In the genomic region with DNA sequence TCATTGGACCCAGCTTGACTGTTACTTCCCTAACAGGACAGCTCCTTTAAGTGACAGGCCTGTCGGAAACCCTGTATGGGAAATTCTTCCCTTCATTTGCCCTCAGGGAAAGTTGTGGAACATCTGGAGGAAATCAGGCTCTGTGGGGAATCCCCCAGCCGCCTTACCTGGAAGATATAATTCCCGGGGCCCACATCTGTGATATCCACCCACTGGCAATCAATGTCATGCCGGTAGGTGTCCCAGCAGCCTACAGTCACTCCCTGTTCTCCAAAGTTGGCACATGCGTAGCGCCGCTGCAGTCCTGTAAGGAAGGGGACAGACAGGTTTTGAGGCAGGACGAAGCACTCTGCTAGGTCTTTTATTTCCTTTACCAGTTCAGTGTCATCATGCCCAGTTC, we compare ENCODE assay signal across 22 cellular contexts. TPM values are rescaled to one million over a fixed set of nuclear protein-coding genes. Genes with fewer than 3 reads are reported as not detected.
A peak's percentile ranks its signal among the peaks of the same experiment; 100 is the strongest.
DNase-seq lines count a peak whose midpoint lies in the region; ATAC-seq and TF ChIP-seq lines count a peak whose summit lies in the region.
"Had no signal": no experiment of that assay in that cellular context is flagged by ENCODE, and none has a peak within 500 bp of the region (broad histone marks: within the 10 kb centered on the region; RNA-seq: fewer than 3 reads in every experiment).

No MANE protein-coding gene starts in this region.

- peaks cover 21% of the 10 kb centered on the region for H3K36me3 Mint-ChIP-seq in natural killer cell
- H3K36me3 Mint-ChIP-seq in natural killer cell treated with Interleukin-12 subunit alpha and Interleukin-12 subunit beta and Interleukin-15 and Interleukin-18, amount 100 ng/mL, for 72 hours = peaks cover 18% of the 10 kb centered on the region
- peaks cover 15% of the 10 kb centered on the region for H3K36me3 Mint-ChIP-seq in nephron progenitor cell (ENCODE audit: low read depth)
- peaks cover 25% of the 10 kb centered on the region for H3K36me3 Mint-ChIP-seq in activated T-cell treated with anti-CD3 and anti-CD28 coated beads, Interleukin-2, amount 50 U/mL, for 4 hours (ENCODE audit: insufficient read depth)

- H3K27ac ChIP-seq in foreskin keratinocyte = no peak overlapping the region
- H3K27ac ChIP-seq: C4-2B, HL-60, RWPE1 had no signal

- H3K4me3 Mint-ChIP-seq in natural killer cell (no peak overlapping the region), nephron progenitor cell (no peak overlapping the region)
- no peak overlapping the region for H3K4me3 Mint-ChIP-seq in natural killer cell treated with Interleukin-12 subunit alpha and Interleukin-12 subunit beta and Interleukin-15 and Interleukin-18, amount 100 ng/mL, for 72 hours
- H3K4me3 Mint-ChIP-seq in activated T-cell treated with anti-CD3 and anti-CD28 coated beads, Interleukin-2, amount 50 U/mL, for 4 hours = no peak overlapping the region
- H3K4me3 Mint-ChIP-seq: CD8-positive, alpha-beta memory T cell had no signal

- H3K4me1 Mint-ChIP-seq in natural killer cell = peaks cover 7 to 12% of the 10 kb centered on the region in 2 donors
- peaks cover 6 to 10% of the 10 kb centered on the region in 2 donors for H3K4me1 Mint-ChIP-seq in natural killer cell treated with Interleukin-12 subunit alpha and Interleukin-12 subunit beta and Interleukin-15 and Interleukin-18, amount 100 ng/mL, for 72 hours (ENCODE audit: low read depth in 2 of 2)
- H3K4me1 Mint-ChIP-seq in nephron progenitor cell = peaks cover 48% of the 10 kb centered on the region
- no peaks in the 10 kb centered on the region for H3K4me1 Mint-ChIP-seq in activated T-cell treated with anti-CD3 and anti-CD28 coated beads, Interleukin-2, amount 50 U/mL, for 4 hours (ENCODE audit: low read depth)
- H3K4me1 Mint-ChIP-seq: CD8-positive, alpha-beta memory T cell had no signal

- H3K27me3 ChIP-seq in foreskin keratinocyte = no peaks in the 10 kb centered on the region

- intact Hi-C loops in natural killer cell (cut with micrococcal nuclease) = no loop called here

- H3K27me3 Mint-ChIP-seq in natural killer cell (ENCODE audit: low read depth in 2 of 2) (no peaks in the 10 kb centered on the region), nephron progenitor cell (ENCODE audit: low read depth, poor library complexity) (no peaks in the 10 kb centered on the region)
- no peaks in the 10 kb centered on the region for H3K27me3 Mint-ChIP-seq in natural killer cell treated with Interleukin-12 subunit alpha and Interleukin-12 subunit beta and Interleukin-15 and Interleukin-18, amount 100 ng/mL, for 72 hours
- no peaks in the 10 kb centered on the region for H3K27me3 Mint-ChIP-seq in activated T-cell treated with anti-CD3 and anti-CD28 coated beads, Interleukin-2, amount 50 U/mL, for 4 hours (ENCODE audit: low read depth)
- H3K27me3 Mint-ChIP-seq: CD8-positive, alpha-beta memory T cell had no signal

- no peaks in the 10 kb centered on the region for H3K9me3 Mint-ChIP-seq in natural killer cell
- no peaks in the 10 kb centered on the region for H3K9me3 Mint-ChIP-seq in natural killer cell treated with Interleukin-12 subunit alpha and Interleukin-12 subunit beta and Interleukin-15 and Interleukin-18, amount 100 ng/mL, for 72 hours
- H3K9me3 Mint-ChIP-seq in nephron progenitor cell = no peaks in the 10 kb centered on the region
- no peaks in the 10 kb centered on the region for H3K9me3 Mint-ChIP-seq in activated T-cell treated with anti-CD3 and anti-CD28 coated beads, Interleukin-2, amount 50 U/mL, for 4 hours
- H3K9me3 Mint-ChIP-seq: CD8-positive, alpha-beta memory T cell had no signal

- ATAC-seq in natural killer cell = no peak
- ATAC-seq in natural killer cell treated with Interleukin-12 subunit alpha and Interleukin-12 subunit beta and Interleukin-15 and Interleukin-18, amount 100 ng/mL, for 72 hours = no peak
- peak; percentile 85 for ATAC-seq in foreskin keratinocyte
- no peak for ATAC-seq in activated T-cell treated with anti-CD3 and anti-CD28 coated beads, Interleukin-2, amount 50 U/mL, for 4 hours
- ATAC-seq in HG03469 (IDR thresholded peaks at IDR 0.05; ENCODE audit: unreplicated experiment) = no peak
- ATAC-seq: HepG2, K562 had no signal

- peak; percentile 13 for DNase-seq in natural killer cell
- DNase-seq in natural killer cell treated with Interleukin-12 subunit alpha and Interleukin-12 subunit beta and Interleukin-15 and Interleukin-18, amount 100 ng/mL, for 72 hours (ENCODE audit: low spot score) = no peak
- peak; percentile 42 to 59 for DNase-seq in foreskin keratinocyte
- DNase-seq in nephron progenitor cell = no peak
- no peak for DNase-seq in DMS 273 treated with DMSO at 0.1 percent for 48 hours (lab: John Stamatoyannopoulos, UW)
- DNase-seq in activated T-cell treated with anti-CD3 and anti-CD28 coated beads, Interleukin-2, amount 50 U/mL, for 4 hours = no peak
- no peak for DNase-seq in retina
- DNase-seq: Calu3; CD8-positive, alpha-beta memory T cell; MM.1S; NCI-H1092 treated with DMSO at 0.1 percent for 48 hours; NCI-H1436 treated with DMSO at 0.1 percent for 48 hours; NCI-H1930; NCI-H748 treated with DMSO at 0.1 percent for 48 hours; NK-92 treated with Interleukin-12 subunit alpha and Interleukin-12 subunit beta, amount 100 ng/mL, for 24 hours; SHP77 treated with DMSO at 0.1 percent for 48 hours had no signal

- TF ChIP-seq CTCF in natural killer cell (IDR thresholded peaks at IDR 0.05) (no peak), foreskin keratinocyte (conservative IDR thresholded peaks at IDR 0.05) (peak; percentile 42), nephron progenitor cell (IDR thresholded peaks at IDR 0.05) (no peak)

- no peaks in the 10 kb centered on the region for H3K4me1 ChIP-seq in foreskin keratinocyte

- H3K27ac Mint-ChIP-seq in natural killer cell (no peak overlapping the region), nephron progenitor cell (peak overlapping the region; percentile 41)
- no peak overlapping the region for H3K27ac Mint-ChIP-seq in natural killer cell treated with Interleukin-12 subunit alpha and Interleukin-12 subunit beta and Interleukin-15 and Interleukin-18, amount 100 ng/mL, for 72 hours

RNA-seq across cellular contexts. Expression of a gene that starts 16.6 kb away (rescaled TPM):
- total RNA-seq in natural killer cell = under 1 TPM in 1 of 3 donors, not detected in 2; 0.23 TPM
- not detected for total RNA-seq in natural killer cell treated with Interleukin-12 subunit alpha and Interleukin-12 subunit beta and Interleukin-15 and Interleukin-18, amount 100 ng/mL, for 72 hours
- total RNA-seq in foreskin keratinocyte = 0.03 and 0.04 TPM in 2 replicates
- polyA plus RNA-seq in foreskin keratinocyte = 0.03 and 0.06 TPM in 2 replicates
- not detected for total RNA-seq in activated T-cell treated with anti-CD3 and anti-CD28 coated beads, Interleukin-2, amount 50 U/mL, for 4 hours
- total RNA-seq: CD8-positive, alpha-beta memory T cell had no signal

Comparison
In these comparisons a context has a peak if more than half of its experiments do, and no peak if none do; other contexts are left out.
1. DNase-seq: peak in natural killer cell (single experiment) and foreskin keratinocyte (2 of 2); none in natural killer cell treated with Interleukin-12 subunit alpha and Interleukin-12 subunit beta and Interleukin-15 and Interleukin-18, amount 100 ng/mL, for 72 hours (single experiment), nephron progenitor cell (single experiment), DMS 273 treated with DMSO at 0.1 percent for 48 hours (single experiment), activated T-cell treated with anti-CD3 and anti-CD28 coated beads, Interleukin-2, amount 50 U/mL, for 4 hours (single experiment) and retina (single experiment).